12 cellular contexts compared by ENCODE assay signal in the genomic region with DNA sequence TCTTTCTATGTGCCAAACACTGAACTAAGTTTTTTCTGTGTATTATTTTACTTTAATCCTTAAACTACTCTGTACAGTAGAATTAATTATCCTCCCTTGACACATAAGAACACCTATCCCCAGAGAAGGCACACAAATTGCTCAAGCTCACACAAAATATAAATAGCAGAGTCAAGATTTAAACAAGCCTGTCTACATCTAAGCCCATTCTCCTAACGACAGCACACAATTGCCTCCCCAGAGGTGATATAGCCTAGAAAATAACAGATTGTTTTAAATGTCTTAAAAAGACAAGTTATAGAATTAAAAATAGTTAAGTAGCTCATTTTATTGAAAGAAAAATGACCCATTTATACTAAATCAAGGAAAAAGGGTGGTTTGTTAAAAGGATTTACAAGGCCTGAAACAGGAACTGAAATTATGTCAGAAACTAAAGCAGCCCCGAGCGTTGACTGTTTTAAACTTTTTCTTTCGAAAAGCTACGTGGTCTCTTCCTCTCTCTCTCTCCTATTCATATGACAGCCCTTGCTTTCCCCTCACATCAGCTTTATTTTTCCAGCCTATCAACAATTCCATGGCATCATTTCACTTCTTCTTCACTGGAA. TPM values are rescaled to one million over a fixed set of nuclear protein-coding genes. Genes with fewer than 3 reads are reported as not detected.
DNase-seq lines count a peak whose midpoint lies in the region; ATAC-seq and TF ChIP-seq lines count a peak whose summit lies in the region.
"Had no signal": no experiment of that assay in that cellular context is flagged by ENCODE, and none has a peak within 500 bp of the region (broad histone marks: within the 10 kb centered on the region; RNA-seq: fewer than 3 reads in every experiment).

No MANE protein-coding gene starts in this region.

- H3K27me3 Mint-ChIP-seq in stimulated activated naive B cell treated with anti-CD40 and anti-IgM and Interleukin-4, amounts not matched to agents 10 μg/mL and 1 μg/mL and 100 μg/mL, for 72 hours = no peaks in the 10 kb centered on the region
- no peaks in the 10 kb centered on the region for H3K27me3 Mint-ChIP-seq in activated naive CD4-positive, alpha-beta T cell treated with anti-CD3 and anti-CD28 coated beads for 36 hours (ENCODE audit: low read depth)
- H3K27me3 Mint-ChIP-seq: activated T-cell treated with anti-CD3 and anti-CD28 coated beads, Interleukin-2, amount 50 U/mL, for 24 hours had no signal

- no peak overlapping the region for H3K27ac ChIP-seq in foreskin keratinocyte
- H3K27ac ChIP-seq: 22Rv1, SJSA1 had no signal

- in situ Hi-C loops in KBM-7 (cut with MboI; ENCODE audit: low pct_unique_long_range_greater_than_20kb, low sequenced_read_pairs) = no loop called here

- H3K4me1 ChIP-seq in foreskin keratinocyte = no peaks in the 10 kb centered on the region

- no peak for TF ChIP-seq CTCF in foreskin keratinocyte (conservative IDR thresholded peaks at IDR 0.05)

- peak overlapping the region; percentile 82 for H3K27ac Mint-ChIP-seq in stimulated activated naive B cell treated with anti-CD40 and anti-IgM and Interleukin-4, amounts not matched to agents 10 μg/mL and 1 μg/mL and 100 μg/mL, for 72 hours
- H3K27ac Mint-ChIP-seq in activated naive CD4-positive, alpha-beta T cell treated with anti-CD3 and anti-CD28 coated beads for 36 hours = no peak overlapping the region
- H3K27ac Mint-ChIP-seq: activated T-cell treated with anti-CD3 and anti-CD28 coated beads, Interleukin-2, amount 50 U/mL, for 24 hours had no signal

- no peaks in the 10 kb centered on the region for H3K27me3 ChIP-seq in foreskin keratinocyte
- H3K27me3 ChIP-seq: SJSA1 had no signal

- ATAC-seq in HG02798 (IDR thresholded peaks at IDR 0.05; ENCODE audit: poor library complexity, unreplicated experiment) (peak; percentile 90), foreskin keratinocyte (no peak)
- ATAC-seq in stimulated activated naive B cell treated with anti-CD40 and anti-IgM and Interleukin-4, amounts not matched to agents 10 μg/mL and 1 μg/mL and 100 μg/mL, for 72 hours (replicated peaks) = peak; percentile 89 to 90

- DNase-seq in SIG-M5 treated with dmso at 0.1 percent for 504 hours (lab: John Stamatoyannopoulos, UW; ENCODE audit: unreplicated experiment) (peak; percentile 81), SIG-M5 (lab: John Stamatoyannopoulos, UW) (no peak), KBM-7 (peak; percentile 32), foreskin keratinocyte (no peak)
- DNase-seq in stimulated activated naive B cell treated with anti-CD40 and anti-IgM and Interleukin-4, amounts not matched to agents 10 μg/mL and 1 μg/mL and 100 μg/mL, for 72 hours = no peak
- DNase-seq in stimulated activated naive CD4-positive, alpha-beta T cell treated with Interleukin-2 at 50 U/mL for 16 hours (lab: John Stamatoyannopoulos, UW) = no peak
- no peak for DNase-seq in activated naive CD4-positive, alpha-beta T cell treated with anti-CD3 and anti-CD28 coated beads for 36 hours
- DNase-seq: activated T-cell treated with anti-CD3 and anti-CD28 coated beads, Interleukin-2, amount 50 U/mL, for 24 hours had no signal

- intact Hi-C loops in activated naive CD4-positive, alpha-beta T cell treated with anti-CD3 and anti-CD28 coated beads for 36 hours (cut with micrococcal nuclease) = no loop called here

- H3K4me3 Mint-ChIP-seq in stimulated activated naive B cell treated with anti-CD40 and anti-IgM and Interleukin-4, amounts not matched to agents 10 μg/mL and 1 μg/mL and 100 μg/mL, for 72 hours = peak overlapping the region; percentile 4 to 58
- no peak overlapping the region for H3K4me3 Mint-ChIP-seq in activated naive CD4-positive, alpha-beta T cell treated with anti-CD3 and anti-CD28 coated beads for 36 hours
- H3K4me3 Mint-ChIP-seq: activated T-cell treated with anti-CD3 and anti-CD28 coated beads, Interleukin-2, amount 50 U/mL, for 24 hours; neural crest cell had no signal

- peaks cover 40 to 70% of the 10 kb centered on the region in 2 donors for H3K4me1 Mint-ChIP-seq in stimulated activated naive B cell treated with anti-CD40 and anti-IgM and Interleukin-4, amounts not matched to agents 10 μg/mL and 1 μg/mL and 100 μg/mL, for 72 hours
- peaks cover 3% of the 10 kb centered on the region for H3K4me1 Mint-ChIP-seq in activated naive CD4-positive, alpha-beta T cell treated with anti-CD3 and anti-CD28 coated beads for 36 hours (ENCODE audit: low read depth)
- H3K4me1 Mint-ChIP-seq: neural crest cell had no signal

- H3K36me3 Mint-ChIP-seq in stimulated activated naive B cell treated with anti-CD40 and anti-IgM and Interleukin-4, amounts not matched to agents 10 μg/mL and 1 μg/mL and 100 μg/mL, for 72 hours = no peaks in the 10 kb centered on the region
- no peaks in the 10 kb centered on the region for H3K36me3 Mint-ChIP-seq in activated naive CD4-positive, alpha-beta T cell treated with anti-CD3 and anti-CD28 coated beads for 36 hours (ENCODE audit: low read depth)

- CTCF ChIA-PET in activated naive CD4-positive, alpha-beta T cell treated with anti-CD3 and anti-CD28 coated beads for 36 hours (lab: Charles Lee) = no interaction called here

- H3K9me3 Mint-ChIP-seq in stimulated activated naive B cell treated with anti-CD40 and anti-IgM and Interleukin-4, amounts not matched to agents 10 μg/mL and 1 μg/mL and 100 μg/mL, for 72 hours = peaks cover 4 to 5% of the 10 kb centered on the region in 2 donors
- H3K9me3 Mint-ChIP-seq in activated naive CD4-positive, alpha-beta T cell treated with anti-CD3 and anti-CD28 coated beads for 36 hours = no peaks in the 10 kb centered on the region
- H3K9me3 Mint-ChIP-seq: activated T-cell treated with anti-CD3 and anti-CD28 coated beads, Interleukin-2, amount 50 U/mL, for 24 hours had no signal

RNA-seq across cellular contexts. Expression of a gene that starts 30.5 kb away (rescaled TPM):
- total RNA-seq in foreskin keratinocyte = 0.31 and 0.39 TPM in 2 replicates
- polyA plus RNA-seq in foreskin keratinocyte = 0.11 and 0.26 TPM in 2 replicates
- total RNA-seq in activated naive CD4-positive, alpha-beta T cell treated with anti-CD3 and anti-CD28 coated beads for 36 hours = not detected
- total RNA-seq: neural crest cell had no signal

Comparison
In these comparisons a context has a peak if more than half of its experiments do, and no peak if none do; other contexts are left out.
1. DNase-seq: peak in SIG-M5 treated with dmso at 0.1 percent for 504 hours (single experiment) and KBM-7 (single experiment); none in SIG-M5 (single experiment), stimulated activated naive B cell treated with anti-CD40 and anti-IgM and Interleukin-4, amounts not matched to agents 10 μg/mL and 1 μg/mL and 100 μg/mL, for 72 hours (single experiment), foreskin keratinocyte (0 of 2), stimulated activated naive CD4-positive, alpha-beta T cell treated with Interleukin-2 at 50 U/mL for 16 hours (single experiment) and activated naive CD4-positive, alpha-beta T cell treated with anti-CD3 and anti-CD28 coated beads for 36 hours (single experiment).